8 cellular contexts compared by ENCODE assay signal in genomic region chr1:235067396-235068154, GRCh38.
DNase-seq lines count a peak whose midpoint lies in the region; ATAC-seq and TF ChIP-seq lines count a peak whose summit lies in the region.

No MANE protein-coding gene starts in this region.

- peaks cover 12% of the 10 kb centered on the region for H3K4me1 ChIP-seq in BE2C
- peaks cover 0 to 34% (median 13%) of the 10 kb centered on the region in 3 donors for H3K4me1 ChIP-seq in gastroesophageal sphincter

- no peak for TF ChIP-seq CTCF in BE2C (IDR thresholded peaks at IDR 0.05; ENCODE audit: low read depth, low read length)
- no peak for TF ChIP-seq CTCF in gastroesophageal sphincter (IDR thresholded peaks at IDR 0.05)

- peak; percentile 78 for DNase-seq in BE2C
- peak; percentile 96 for DNase-seq in HS-5 (ENCODE audit: low read depth)
- peak; percentile 26 to 53 for DNase-seq in SW 1271 (lab: John Stamatoyannopoulos, UW)
- DNase-seq in pons (ENCODE audit: low spot score): peak; percentile 71
- no peak for DNase-seq in T-helper 2 cell

- H3K9me3 ChIP-seq in BE2C (no peaks in the 10 kb centered on the region), gastroesophageal sphincter (no peaks in the 10 kb centered on the region)

- WGBS in gastroesophageal sphincter (ENCODE audit: low coverage in 1 of 2), 2 donors: 49 to 80% methylated on average over 1 to 4 of the region's 12 CpGs

- no peak for TF ChIP-seq EP300 in gastroesophageal sphincter (IDR thresholded peaks at IDR 0.05)

- H3K27ac ChIP-seq in gastroesophageal sphincter: peak overlapping the region in 3 of 4 donors; percentile 12 to 58 (median 36)

- ATAC-seq in gastroesophageal sphincter (peak; percentile 87), HG02852 (IDR thresholded peaks at IDR 0.05; ENCODE audit: unreplicated experiment) (no peak), GM21367 (IDR thresholded peaks at IDR 0.05; ENCODE audit: unreplicated experiment) (no peak)

- H3K27me3 ChIP-seq in BE2C (no peaks in the 10 kb centered on the region), gastroesophageal sphincter (no peaks in the 10 kb centered on the region)

- TF ChIP-seq POLR2A in gastroesophageal sphincter (IDR thresholded peaks at IDR 0.05): no peak

- H3K36me3 ChIP-seq in BE2C: no peaks in the 10 kb centered on the region
- no peaks in the 10 kb centered on the region for H3K36me3 ChIP-seq in gastroesophageal sphincter

- H3K4me3 ChIP-seq in BE2C (ENCODE audit: low read depth, low read length): no peak overlapping the region
- H3K4me3 ChIP-seq in gastroesophageal sphincter: no peak overlapping the region

Comparison
In these comparisons a context has a peak if more than half of its experiments do, and no peak if none do; other contexts are left out.
1. DNase-seq: peak in BE2C (single experiment), HS-5 (single experiment), SW 1271 (2 of 2) and pons (single experiment); none in T-helper 2 cell (0 of 5).